21 cellular contexts compared by ENCODE assay signal in the genomic region with DNA sequence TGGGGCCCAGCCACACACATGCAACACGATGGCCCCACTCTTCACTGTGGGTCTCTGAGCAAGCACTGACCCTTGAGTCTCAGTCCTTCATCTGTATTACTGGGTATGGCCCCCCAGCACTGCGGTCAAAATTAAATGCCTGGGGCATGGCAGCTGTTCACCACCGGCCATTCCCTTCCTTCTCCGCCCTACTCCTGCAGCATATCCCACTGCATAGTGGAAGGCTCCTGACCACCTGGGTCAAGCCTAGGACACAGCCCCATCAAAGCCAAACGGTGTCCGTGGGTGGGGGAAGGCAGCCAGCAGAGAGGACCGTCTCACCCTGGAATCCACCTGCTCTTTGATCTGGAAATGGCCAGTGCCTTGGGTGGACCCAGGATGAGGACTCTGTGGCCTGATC. TPM values are rescaled to one million over a fixed set of nuclear protein-coding genes. Genes with fewer than 3 reads are reported as not detected.
DNase-seq lines count a peak whose midpoint lies in the region; ATAC-seq and TF ChIP-seq lines count a peak whose summit lies in the region.
"Had no signal": no experiment of that assay in that cellular context is flagged by ENCODE, and none has a peak within 500 bp of the region (broad histone marks: within the 10 kb centered on the region; RNA-seq: fewer than 3 reads in every experiment).

No MANE protein-coding gene starts in this region.

- peak; percentile 7 for DNase-seq in activated naive CD8-positive, alpha-beta T cell treated with anti-CD3 and anti-CD28 coated beads, Interleukin-2, amount 10 ng/mL, durations not matched to agents 7 days and 5 days
- no peak for DNase-seq in activated naive CD8-positive, alpha-beta T cell treated with anti-CD3 and anti-CD28 coated beads for 36 hours
- peak; percentile 26 for DNase-seq in RWPE2 (ENCODE audit: low spot score)
- DNase-seq in activated CD4-positive, alpha-beta memory T cell treated with anti-CD3 and anti-CD28 coated beads, Interleukin-2, amount 10 ng/mL, durations not matched to agents 7 days and 5 days, result no peak
- no peak for DNase-seq in effector memory CD8-positive, alpha-beta T cell
- DNase-seq: 8988T; ACHN; AML-193; BE2C; Caco-2; CD4-positive, CD25-positive, alpha-beta regulatory T cell; CD8-positive, alpha-beta T cell; DMS153; DND-41; GM23248; HFFc6 had no signal

- no peak for ATAC-seq in activated naive CD8-positive, alpha-beta T cell treated with anti-CD3 and anti-CD28 coated beads, Interleukin-2, amount 10 ng/mL, durations not matched to agents 7 days and 5 days (ENCODE audit: low read depth)
- ATAC-seq in RWPE2 (ENCODE audit: low read depth), result no peak
- no peak for ATAC-seq in effector memory CD8-positive, alpha-beta T cell (replicated peaks)
- no peak for ATAC-seq in GM18873 (IDR thresholded peaks at IDR 0.05; ENCODE audit: low FRiP score, unreplicated experiment)
- ATAC-seq: A549; CD8-positive, alpha-beta T cell had no signal

- POLR2A ChIA-PET in activated naive CD8-positive, alpha-beta T cell treated with anti-CD3 and anti-CD28 coated beads, Interleukin-2, amount 10 ng/mL, durations not matched to agents 7 days and 5 days (lab: Charles Lee), result no interaction called here
- POLR2A ChIA-PET in activated CD4-positive, alpha-beta memory T cell treated with anti-CD3 and anti-CD28 coated beads, Interleukin-2, amount 10 ng/mL, durations not matched to agents 7 days and 5 days (lab: Charles Lee), result no interaction called here

- no peak overlapping the region for H3K27ac Mint-ChIP-seq in activated naive CD8-positive, alpha-beta T cell treated with anti-CD3 and anti-CD28 coated beads, Interleukin-2, amount 10 ng/mL, durations not matched to agents 7 days and 5 days
- H3K27ac Mint-ChIP-seq in activated naive CD8-positive, alpha-beta T cell treated with anti-CD3 and anti-CD28 coated beads for 36 hours, result no peak overlapping the region
- H3K27ac Mint-ChIP-seq in activated CD4-positive, alpha-beta memory T cell treated with anti-CD3 and anti-CD28 coated beads, Interleukin-2, amount 10 ng/mL, durations not matched to agents 7 days and 5 days, result no peak overlapping the region
- H3K27ac Mint-ChIP-seq in effector memory CD8-positive, alpha-beta T cell, result no peak overlapping the region
- H3K27ac Mint-ChIP-seq: CD4-positive, CD25-positive, alpha-beta regulatory T cell; CD8-positive, alpha-beta T cell; HFFc6 had no signal

- H3K4me2 ChIP-seq in BLaER1 treated with 17β-estradiol and CSF1 and Interleukin-3, amounts not matched to agents 10 nM and 100 nM, result peak overlapping the region in 10 of 11 experiments; percentile 33 to 76 (median 68); a peak in 16 of 22 replicates
- H3K4me2 ChIP-seq: A549 had no signal

- H3K4me1 Mint-ChIP-seq in activated naive CD8-positive, alpha-beta T cell treated with anti-CD3 and anti-CD28 coated beads, Interleukin-2, amount 10 ng/mL, durations not matched to agents 7 days and 5 days, result no peaks in the 10 kb centered on the region
- H3K4me1 Mint-ChIP-seq in activated naive CD8-positive, alpha-beta T cell treated with anti-CD3 and anti-CD28 coated beads for 36 hours, result no peaks in the 10 kb centered on the region
- H3K4me1 Mint-ChIP-seq in activated CD4-positive, alpha-beta memory T cell treated with anti-CD3 and anti-CD28 coated beads, Interleukin-2, amount 10 ng/mL, durations not matched to agents 7 days and 5 days, result peaks cover 24% of the 10 kb centered on the region
- peaks cover 7% of the 10 kb centered on the region in 2 donors for H3K4me1 Mint-ChIP-seq in effector memory CD8-positive, alpha-beta T cell (ENCODE audit: low read depth in 2 of 2)
- H3K4me1 Mint-ChIP-seq: CD4-positive, CD25-positive, alpha-beta regulatory T cell had no signal

- no peak overlapping the region for H3K9ac ChIP-seq in BLaER1 treated with 17β-estradiol and CSF1 and Interleukin-3, amounts not matched to agents 10 nM and 100 nM
- H3K9ac ChIP-seq: GM23248 had no signal

- H3K4me1 ChIP-seq in BLaER1 treated with 17β-estradiol and CSF1 and Interleukin-3, amounts not matched to agents 10 nM and 100 nM, result peaks cover 28 to 59% (median 41%) of the 10 kb centered on the region in 10 experiments
- H3K4me1 ChIP-seq in RWPE2 (ENCODE audit: insufficient read depth, poor library complexity, severe bottlenecking), result no peaks in the 10 kb centered on the region
- H3K4me1 ChIP-seq: A549, Caco-2, HAP-1 had no signal

- peaks cover 6% of the 10 kb centered on the region for H3K27me3 Mint-ChIP-seq in activated naive CD8-positive, alpha-beta T cell treated with anti-CD3 and anti-CD28 coated beads, Interleukin-2, amount 10 ng/mL, durations not matched to agents 7 days and 5 days
- peaks cover 6% of the 10 kb centered on the region for H3K27me3 Mint-ChIP-seq in activated naive CD8-positive, alpha-beta T cell treated with anti-CD3 and anti-CD28 coated beads for 36 hours
- H3K27me3 Mint-ChIP-seq in activated CD4-positive, alpha-beta memory T cell treated with anti-CD3 and anti-CD28 coated beads, Interleukin-2, amount 10 ng/mL, durations not matched to agents 7 days and 5 days, result peaks cover 15% of the 10 kb centered on the region
- peaks cover 25 to 52% of the 10 kb centered on the region in 2 donors for H3K27me3 Mint-ChIP-seq in effector memory CD8-positive, alpha-beta T cell

- no peak overlapping the region for H3K27ac ChIP-seq in BLaER1 treated with 17β-estradiol and CSF1 and Interleukin-3, amounts not matched to agents 10 nM and 100 nM
- no peak overlapping the region for H3K27ac ChIP-seq in RWPE2 (ENCODE audit: poor library complexity, severe bottlenecking)
- H3K27ac ChIP-seq: A549, C4-2B, GM23248 had no signal

- no peak overlapping the region for H3K4me3 Mint-ChIP-seq in activated naive CD8-positive, alpha-beta T cell treated with anti-CD3 and anti-CD28 coated beads, Interleukin-2, amount 10 ng/mL, durations not matched to agents 7 days and 5 days
- no peak overlapping the region for H3K4me3 Mint-ChIP-seq in activated naive CD8-positive, alpha-beta T cell treated with anti-CD3 and anti-CD28 coated beads for 36 hours
- no peak overlapping the region for H3K4me3 Mint-ChIP-seq in activated CD4-positive, alpha-beta memory T cell treated with anti-CD3 and anti-CD28 coated beads, Interleukin-2, amount 10 ng/mL, durations not matched to agents 7 days and 5 days
- H3K4me3 Mint-ChIP-seq in effector memory CD8-positive, alpha-beta T cell, result no peak overlapping the region
- H3K4me3 Mint-ChIP-seq: CD4-positive, CD25-positive, alpha-beta regulatory T cell; CD8-positive, alpha-beta T cell; HFFc6 had no signal

- H4K20me1 ChIP-seq in BLaER1 treated with 17β-estradiol and CSF1 and Interleukin-3, amounts not matched to agents 10 nM and 100 nM, result no peaks in the 10 kb centered on the region; a peak in 1 of 22 replicates

- no peaks in the 10 kb centered on the region for H3K27me3 ChIP-seq in BLaER1 treated with 17β-estradiol and CSF1 and Interleukin-3, amounts not matched to agents 10 nM and 100 nM
- H3K27me3 ChIP-seq in RWPE2 (ENCODE audit: insufficient read depth, poor library complexity, severe bottlenecking), result no peaks in the 10 kb centered on the region
- H3K27me3 ChIP-seq: BE2C had no signal

- no peaks in the 10 kb centered on the region; a peak in 1 of 22 replicates for H3K9me3 ChIP-seq in BLaER1 treated with 17β-estradiol and CSF1 and Interleukin-3, amounts not matched to agents 10 nM and 100 nM (replicated peaks in 1 of 11)
- no peaks in the 10 kb centered on the region for H3K9me3 ChIP-seq in RWPE2 (ENCODE audit: severe bottlenecking)
- H3K9me3 ChIP-seq: A549, BE2C, Caco-2, HAP-1 had no signal

- CTCF ChIA-PET in activated CD4-positive, alpha-beta memory T cell treated with anti-CD3 and anti-CD28 coated beads, Interleukin-2, amount 10 ng/mL, durations not matched to agents 7 days and 5 days (lab: Charles Lee), result no interaction called here

- H3K36me3 ChIP-seq in BLaER1 treated with 17β-estradiol and CSF1 and Interleukin-3, amounts not matched to agents 10 nM and 100 nM, result no peaks in the 10 kb centered on the region
- H3K36me3 ChIP-seq in RWPE2 (ENCODE audit: low read depth), result no peaks in the 10 kb centered on the region
- H3K36me3 ChIP-seq: BE2C, HAP-1 had no signal

- TF ChIP-seq CTCF in RWPE2 (IDR thresholded peaks at IDR 0.05; ENCODE audit: poor library complexity, severe bottlenecking), result no peak

- H3K36me3 Mint-ChIP-seq in activated naive CD8-positive, alpha-beta T cell treated with anti-CD3 and anti-CD28 coated beads, Interleukin-2, amount 10 ng/mL, durations not matched to agents 7 days and 5 days, result no peaks in the 10 kb centered on the region
- no peaks in the 10 kb centered on the region for H3K36me3 Mint-ChIP-seq in activated naive CD8-positive, alpha-beta T cell treated with anti-CD3 and anti-CD28 coated beads for 36 hours
- no peaks in the 10 kb centered on the region for H3K36me3 Mint-ChIP-seq in activated CD4-positive, alpha-beta memory T cell treated with anti-CD3 and anti-CD28 coated beads, Interleukin-2, amount 10 ng/mL, durations not matched to agents 7 days and 5 days (ENCODE audit: low read depth)
- peaks cover 5% of the 10 kb centered on the region for H3K36me3 Mint-ChIP-seq in effector memory CD8-positive, alpha-beta T cell (ENCODE audit: insufficient read depth)
- H3K36me3 Mint-ChIP-seq: CD4-positive, CD25-positive, alpha-beta regulatory T cell; CD8-positive, alpha-beta T cell had no signal

- no peaks in the 10 kb centered on the region for H3K9me3 Mint-ChIP-seq in activated naive CD8-positive, alpha-beta T cell treated with anti-CD3 and anti-CD28 coated beads, Interleukin-2, amount 10 ng/mL, durations not matched to agents 7 days and 5 days
- no peaks in the 10 kb centered on the region for H3K9me3 Mint-ChIP-seq in activated naive CD8-positive, alpha-beta T cell treated with anti-CD3 and anti-CD28 coated beads for 36 hours
- no peaks in the 10 kb centered on the region for H3K9me3 Mint-ChIP-seq in activated CD4-positive, alpha-beta memory T cell treated with anti-CD3 and anti-CD28 coated beads, Interleukin-2, amount 10 ng/mL, durations not matched to agents 7 days and 5 days
- no peaks in the 10 kb centered on the region for H3K9me3 Mint-ChIP-seq in effector memory CD8-positive, alpha-beta T cell
- H3K9me3 Mint-ChIP-seq: CD8-positive, alpha-beta T cell; HFFc6 had no signal

- H3K4me3 ChIP-seq in BLaER1 treated with 17β-estradiol and CSF1 and Interleukin-3, amounts not matched to agents 10 nM and 100 nM, result no peak overlapping the region
- no peak overlapping the region for H3K4me3 ChIP-seq in RWPE2 (ENCODE audit: severe bottlenecking)
- H3K4me3 ChIP-seq: A549, GM23248, HAP-1 had no signal

RNA-seq across cellular contexts. Expression of a gene that starts 30.7 kb away (rescaled TPM):
- not detected for total RNA-seq in activated naive CD8-positive, alpha-beta T cell treated with anti-CD3 and anti-CD28 coated beads, Interleukin-2, amount 10 ng/mL, durations not matched to agents 7 days and 5 days
- total RNA-seq in activated naive CD8-positive, alpha-beta T cell treated with anti-CD3 and anti-CD28 coated beads for 36 hours, result not detected
- total RNA-seq in activated CD4-positive, alpha-beta memory T cell treated with anti-CD3 and anti-CD28 coated beads, Interleukin-2, amount 10 ng/mL, durations not matched to agents 7 days and 5 days, result not detected
- total RNA-seq: Caco-2; CD4-positive, CD25-positive, alpha-beta regulatory T cell; CD8-positive, alpha-beta T cell; GM23248 had no signal

Comparison
In these comparisons a context has a peak if more than half of its experiments do, and no peak if none do; other contexts are left out.
1. DNase-seq: peak in activated naive CD8-positive, alpha-beta T cell treated with anti-CD3 and anti-CD28 coated beads, Interleukin-2, amount 10 ng/mL, durations not matched to agents 7 days and 5 days (single experiment) and RWPE2 (single experiment); none in activated naive CD8-positive, alpha-beta T cell treated with anti-CD3 and anti-CD28 coated beads for 36 hours (single experiment), activated CD4-positive, alpha-beta memory T cell treated with anti-CD3 and anti-CD28 coated beads, Interleukin-2, amount 10 ng/mL, durations not matched to agents 7 days and 5 days (single experiment) and effector memory CD8-positive, alpha-beta T cell (0 of 3).